23 cellular contexts compared by ENCODE assay signal in genomic region chr4:184428787-184429186, GRCh38.
"Had no signal": no experiment of that assay in that cellular context is flagged by ENCODE, and none has a peak within 500 bp of the region (broad histone marks: within the 10 kb centered on the region; RNA-seq: fewer than 3 reads in every experiment).

No MANE protein-coding gene starts in this region.

- ATAC-seq: activated naive CD8-positive, alpha-beta T cell treated with anti-CD3 and anti-CD28 coated beads, Interleukin-2, amount 50 U/mL, for 24 hours; gastroesophageal sphincter; left cardiac atrium; left ventricle myocardium superior; mucosa of descending colon; psoas muscle; stimulated activated memory B cell treated with anti-CD40 and anti-IgM and Interleukin-4, amounts not matched to agents 10 μg/mL and 1 μg/mL and 100 μg/mL, for 72 hours had no signal

- H3K9me3 Mint-ChIP-seq: activated naive CD8-positive, alpha-beta T cell treated with anti-CD3 and anti-CD28 coated beads, Interleukin-2, amount 50 U/mL, for 24 hours; activated T-helper 1 cell treated with anti-CD3 and anti-CD28 coated beads, Interleukin-12 subunit alpha, Interleukin-12 subunit beta, Interleukin-2, Interleukin-4 antibody, amounts not matched to agents 30 ng/mL and 10 ng/mL and 1 ng/mL, durations not matched to agents 14 hours and 24 hours and 36 hours; nephron progenitor cell; stimulated activated memory B cell treated with anti-CD40 and anti-IgM and Interleukin-4, amounts not matched to agents 10 μg/mL and 1 μg/mL and 100 μg/mL, for 72 hours had no signal

- H3K27me3 Mint-ChIP-seq: activated naive CD8-positive, alpha-beta T cell treated with anti-CD3 and anti-CD28 coated beads, Interleukin-2, amount 50 U/mL, for 24 hours; stimulated activated memory B cell treated with anti-CD40 and anti-IgM and Interleukin-4, amounts not matched to agents 10 μg/mL and 1 μg/mL and 100 μg/mL, for 72 hours had no signal

- DNase-seq: activated CD4-positive, alpha-beta T cell treated with anti-CD3 and anti-CD28 coated beads, Interleukin-2, amount 50 U/mL, for 1 hour; activated gamma-delta T cell; activated naive CD4-positive, alpha-beta T cell treated with anti-CD3 and anti-CD28 coated beads, Interleukin-2, amount 50 U/mL, for 16 hours; activated naive CD8-positive, alpha-beta T cell treated with anti-CD3 and anti-CD28 coated beads, Interleukin-2, amount 50 U/mL, for 24 hours; amygdala; caudate nucleus; cortex of kidney; left cardiac atrium; left ventricle myocardium superior; mucosa of descending colon; nephron progenitor cell; ovary; psoas muscle; sigmoid colon; small intestine; stimulated activated CD4-positive, alpha-beta T cell treated with anti-CD3 and anti-CD28 coated beads, Interleukin-4, amount 100 ng/mL, for 24 hours had no signal

- H3K36me3 ChIP-seq: ovary, thoracic aorta had no signal

- H2AFZ ChIP-seq: hepatocyte had no signal

- H3K4me3 ChIP-seq: gastroesophageal sphincter, hepatocyte, mucosa of descending colon, ovary, psoas muscle, sigmoid colon, thoracic aorta, upper lobe of left lung, vagina had no signal

- H3K4me3 Mint-ChIP-seq: activated naive CD8-positive, alpha-beta T cell treated with anti-CD3 and anti-CD28 coated beads, Interleukin-2, amount 50 U/mL, for 24 hours; activated T-helper 1 cell treated with anti-CD3 and anti-CD28 coated beads, Interleukin-12 subunit alpha, Interleukin-12 subunit beta, Interleukin-2, Interleukin-4 antibody, amounts not matched to agents 30 ng/mL and 10 ng/mL and 1 ng/mL, durations not matched to agents 14 hours and 24 hours and 36 hours; nephron progenitor cell; stimulated activated memory B cell treated with anti-CD40 and anti-IgM and Interleukin-4, amounts not matched to agents 10 μg/mL and 1 μg/mL and 100 μg/mL, for 72 hours had no signal

- H3K4me2 ChIP-seq: hepatocyte had no signal

- H3K27ac ChIP-seq: hepatocyte, ovary, sigmoid colon, vagina had no signal

- H3K9me3 ChIP-seq: gastroesophageal sphincter, mucosa of descending colon, ovary, psoas muscle, sigmoid colon, thoracic aorta, upper lobe of left lung, vagina had no signal

- H3K27me3 ChIP-seq: gastroesophageal sphincter, hepatocyte, ovary, sigmoid colon, upper lobe of left lung, vagina had no signal
